In the genomic region with DNA sequence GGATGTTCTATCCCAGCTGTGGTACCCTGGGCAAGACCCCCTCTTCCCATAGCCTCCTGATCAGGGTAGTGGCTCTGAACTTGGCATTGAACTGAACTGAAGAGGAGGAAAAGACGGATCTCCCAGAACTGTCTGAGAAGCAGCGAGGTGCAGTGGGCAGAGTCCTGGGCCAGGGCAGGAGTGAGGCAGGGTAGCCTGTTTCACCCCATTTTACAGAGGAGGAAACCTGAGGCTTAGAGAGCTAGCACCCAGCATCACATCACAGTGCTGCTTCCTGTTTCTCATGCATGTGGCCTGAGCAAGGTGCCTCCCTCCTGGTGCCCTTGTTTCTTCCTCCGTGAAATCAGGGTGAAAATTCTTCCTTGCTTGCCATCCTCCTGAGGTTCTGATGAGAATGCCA, we compare ENCODE assay signal across 30 cellular contexts. TPM values are rescaled to one million over a fixed set of nuclear protein-coding genes. Genes with fewer than 3 reads are reported as not detected.
DNase-seq lines count a peak whose midpoint lies in the region; ATAC-seq and TF ChIP-seq lines count a peak whose summit lies in the region.
"Had no signal": no experiment of that assay in that cellular context is flagged by ENCODE, and none has a peak within 500 bp of the region (broad histone marks: within the 10 kb centered on the region; RNA-seq: fewer than 3 reads in every experiment).

No MANE protein-coding gene starts in this region.

- H3K27me3 ChIP-seq in esophagus muscularis mucosa, result no peaks in the 10 kb centered on the region
- H3K27me3 ChIP-seq: BLaER1, gastroesophageal sphincter, tibial artery had no signal

- no peak overlapping the region for H3K4me3 ChIP-seq in esophagus muscularis mucosa
- H3K4me3 ChIP-seq: BLaER1, gastroesophageal sphincter, lung, PC-9, tibial artery had no signal

- H3K36me3 ChIP-seq in esophagus muscularis mucosa, result peaks cover 10 to 47% (median 40%) of the 10 kb centered on the region in 4 donors

- intact Hi-C loops in sciatic nerve (cut with DNase I) (no loop called here), esophagus muscularis mucosa (cut with DNase I) (no loop called here)

- peaks cover 19 to 46% (median 37%) of the 10 kb centered on the region in 4 donors for H3K4me1 ChIP-seq in esophagus muscularis mucosa
- H3K4me1 ChIP-seq: parathyroid adenoma had no signal

- no peak for ATAC-seq in sciatic nerve
- ATAC-seq: esophagus mucosa, gastroesophageal sphincter had no signal

- no peak overlapping the region for H3K4me3 Mint-ChIP-seq in activated T-cell treated with anti-CD3 and anti-CD28 coated beads, Interleukin-2, amount 50 U/mL, for 24 hours
- H3K4me3 Mint-ChIP-seq in T-helper 2 cell treated with Interferon-gamma antibody and Interleukin-4, amounts not matched to agents 5 μg/mL and 100 μg/mL, for 36 hours, result no peak overlapping the region
- H3K4me3 Mint-ChIP-seq in immature natural killer cell, result peak overlapping the region; percentile 70 to 91 (median 80)
- H3K4me3 Mint-ChIP-seq: HFFc6 had no signal

- TF ChIP-seq POLR2A in esophagus muscularis mucosa (IDR thresholded peaks at IDR 0.05; ENCODE audit: low read depth), result no peak

- H3K27ac Mint-ChIP-seq in activated T-cell treated with anti-CD3 and anti-CD28 coated beads, Interleukin-2, amount 50 U/mL, for 24 hours, result peak overlapping the region; percentile 72
- peak overlapping the region; percentile 78 for H3K27ac Mint-ChIP-seq in T-helper 2 cell treated with Interferon-gamma antibody and Interleukin-4, amounts not matched to agents 5 μg/mL and 100 μg/mL, for 36 hours
- H3K27ac Mint-ChIP-seq in immature natural killer cell, result peak overlapping the region; percentile 88 to 97 (median 93)
- H3K27ac Mint-ChIP-seq: HFFc6 had no signal

- H3K27me3 Mint-ChIP-seq in activated T-cell treated with anti-CD3 and anti-CD28 coated beads, Interleukin-2, amount 50 U/mL, for 24 hours, result no peaks in the 10 kb centered on the region
- H3K27me3 Mint-ChIP-seq in T-helper 2 cell treated with Interferon-gamma antibody and Interleukin-4, amounts not matched to agents 5 μg/mL and 100 μg/mL, for 36 hours (ENCODE audit: low read depth), result no peaks in the 10 kb centered on the region
- H3K27me3 Mint-ChIP-seq in immature natural killer cell (ENCODE audit: low read depth in 3 of 3), result peaks cover 0 to 3% (median 2%) of the 10 kb centered on the region in 3 donors

- peaks cover 18% of the 10 kb centered on the region for H3K4me1 Mint-ChIP-seq in activated T-cell treated with anti-CD3 and anti-CD28 coated beads, Interleukin-2, amount 50 U/mL, for 24 hours (ENCODE audit: low read depth)
- H3K4me1 Mint-ChIP-seq in T-helper 2 cell treated with Interferon-gamma antibody and Interleukin-4, amounts not matched to agents 5 μg/mL and 100 μg/mL, for 36 hours (ENCODE audit: low read depth), result peaks cover 19% of the 10 kb centered on the region
- H3K4me1 Mint-ChIP-seq in immature natural killer cell, result peaks cover 60 to 69% of the 10 kb centered on the region in 2 donors

- H3K9me3 ChIP-seq in esophagus muscularis mucosa, result no peaks in the 10 kb centered on the region
- H3K9me3 ChIP-seq: BLaER1, gastroesophageal sphincter, tibial artery had no signal

- 80% methylated on average over 3 of the region's 3 CpGs for WGBS in esophagus muscularis mucosa

- H3K9me3 Mint-ChIP-seq in activated T-cell treated with anti-CD3 and anti-CD28 coated beads, Interleukin-2, amount 50 U/mL, for 24 hours, result no peaks in the 10 kb centered on the region
- no peaks in the 10 kb centered on the region for H3K9me3 Mint-ChIP-seq in T-helper 2 cell treated with Interferon-gamma antibody and Interleukin-4, amounts not matched to agents 5 μg/mL and 100 μg/mL, for 36 hours
- no peaks in the 10 kb centered on the region for H3K9me3 Mint-ChIP-seq in immature natural killer cell
- H3K9me3 Mint-ChIP-seq: HFFc6 had no signal

- peaks cover 11% of the 10 kb centered on the region for H3K36me3 Mint-ChIP-seq in activated T-cell treated with anti-CD3 and anti-CD28 coated beads, Interleukin-2, amount 50 U/mL, for 24 hours (ENCODE audit: low read depth)
- H3K36me3 Mint-ChIP-seq in T-helper 2 cell treated with Interferon-gamma antibody and Interleukin-4, amounts not matched to agents 5 μg/mL and 100 μg/mL, for 36 hours (ENCODE audit: low read depth), result peaks cover 14% of the 10 kb centered on the region
- H3K36me3 Mint-ChIP-seq in immature natural killer cell, result peaks cover 4 to 11% (median 5%) of the 10 kb centered on the region in 3 donors

- peak; percentile 27 for DNase-seq in activated T-cell treated with anti-CD3 and anti-CD28 coated beads, Interleukin-2, amount 50 U/mL, for 24 hours
- DNase-seq in activated T-cell treated with anti-CD3 and anti-CD28 coated beads for 4 hours (no peak), immature natural killer cell (peak in 2 of 3 donors; percentile 25 to 53), sciatic nerve (ENCODE audit: low spot score) (peak; percentile 12), NCI-H446 treated with DMSO at 0.1 percent for 48 hours (lab: John Stamatoyannopoulos, UW) (no peak), esophagus muscularis mucosa (ENCODE audit: extremely low spot score) (no peak), NCI-H2171 treated with DMSO at 0.1 percent for 48 hours (lab: John Stamatoyannopoulos, UW) (no peak)
- no peak for DNase-seq in T-helper 2 cell treated with Interferon-gamma antibody and Interleukin-4, amounts not matched to agents 5 μg/mL and 100 μg/mL, for 36 hours (ENCODE audit: low spot score)
- DNase-seq: activated gamma-delta T cell; anterior cingulate cortex; cerebellar nuclear complex; DMS153; GDM1; HFFc6; IMR-90; kidney; NCI-H1436 treated with DMSO at 0.1 percent for 48 hours; NCI-H748 treated with DMSO at 0.1 percent for 48 hours; PC-9; stimulated activated naive CD4-positive, alpha-beta T cell; WERI-Rb-1 had no signal

- TF ChIP-seq CTCF in esophagus muscularis mucosa (IDR thresholded peaks at IDR 0.05), result no peak

- no peak overlapping the region for H3K27ac ChIP-seq in esophagus muscularis mucosa (replicated peaks in 1 of 4)
- H3K27ac ChIP-seq: BLaER1, gastroesophageal sphincter, HL-60, parathyroid adenoma, PC-9, WERI-Rb-1 had no signal

- TF ChIP-seq EP300 in esophagus muscularis mucosa (IDR thresholded peaks at IDR 0.05), result no peak

RNA-seq across cellular contexts. Expression of a gene that starts 17.1 kb away (rescaled TPM):
- polyA plus RNA-seq in immature natural killer cell, result 10 to 100 TPM in 2 of 3 donors, 1 to 10 TPM in 1; 5.5 to 37.9 (median 16.2) TPM
- total RNA-seq in sciatic nerve (40.0 TPM), esophagus muscularis mucosa (10 to 100 TPM; 17.2 to 35.3 (median 25.1) TPM)

RNA-seq across cellular contexts. Expression of a gene that starts 47.5 kb away (rescaled TPM):
- polyA plus RNA-seq in immature natural killer cell, result not detected
- total RNA-seq in sciatic nerve (not detected), esophagus muscularis mucosa (not detected)
- total RNA-seq: activated CD8-positive, alpha-beta memory T cell treated with anti-CD3 and anti-CD28 coated beads for 36 hours; esophagus mucosa; HFFc6; IMR-90; kidney; MCF 10A; PC-9 had no signal
- polyA plus RNA-seq: IMR-90 had no signal

Comparison
In these comparisons a context has a peak if more than half of its experiments do, and no peak if none do; other contexts are left out.
1. DNase-seq: peak in activated T-cell treated with anti-CD3 and anti-CD28 coated beads, Interleukin-2, amount 50 U/mL, for 24 hours (single experiment), immature natural killer cell (2 of 3) and sciatic nerve (single experiment); none in activated T-cell treated with anti-CD3 and anti-CD28 coated beads for 4 hours (single experiment), T-helper 2 cell treated with Interferon-gamma antibody and Interleukin-4, amounts not matched to agents 5 μg/mL and 100 μg/mL, for 36 hours (single experiment), NCI-H446 treated with DMSO at 0.1 percent for 48 hours (single experiment), esophagus muscularis mucosa (single experiment) and NCI-H2171 treated with DMSO at 0.1 percent for 48 hours (single experiment).
2. H3K4me3 Mint-ChIP-seq: peak in immature natural killer cell (5 of 5); none in activated T-cell treated with anti-CD3 and anti-CD28 coated beads, Interleukin-2, amount 50 U/mL, for 24 hours (single experiment) and T-helper 2 cell treated with Interferon-gamma antibody and Interleukin-4, amounts not matched to agents 5 μg/mL and 100 μg/mL, for 36 hours (single experiment).
3. Peak in every context shown above with its lines, with median percentiles within 50 percentile points of each other: H3K27ac Mint-ChIP-seq.